1 cellular context compared by ENCODE assay signal in genomic region chr12:7093892-7094291, GRCh38.
TF ChIP-seq lines count a peak whose summit lies in the region.

No MANE protein-coding gene starts in this region.

TF ChIP-seq in HepG2, 621 proteins besides CTCF, POLR2A, EP300 and RAD21:
- TF ChIP-seq MAX (IDR thresholded peaks at IDR 0.05) (no peak), ZNF598 (CRISPR knock-in tag; IDR thresholded peaks at IDR 0.05; ENCODE audit: borderline replicate concordance) (no peak), MTA3 (CRISPR knock-in tag; IDR thresholded peaks at IDR 0.05) (no peak), KDM2A (CRISPR knock-in tag; IDR thresholded peaks at IDR 0.05; ENCODE audit: borderline replicate concordance, low read depth) (peak; percentile 68; the same call in 1 of the 2 replicates), BCL3 (CRISPR knock-in tag; IDR thresholded peaks at IDR 0.05) (no peak), ZNF230 (CRISPR knock-in tag; IDR thresholded peaks at IDR 0.05) (no peak), ZNF263 (CRISPR knock-in tag; IDR thresholded peaks at IDR 0.05) (no peak), ARNT (IDR thresholded peaks at IDR 0.05) (no peak), AGO1 (IDR thresholded peaks at IDR 0.05; ENCODE audit: low read depth, low read length, poor library complexity, severe bottlenecking) (peak; percentile 17), PAX8 (CRISPR knock-in tag; IDR thresholded peaks at IDR 0.05; ENCODE audit: borderline replicate concordance) (no peak), CCAR2 (optimal IDR thresholded peaks at IDR 0.05; ENCODE audit: low read depth, low read length) (no peak), RARA (CRISPR knock-in tag; IDR thresholded peaks at IDR 0.05) (peak; percentile 19; the same call in 1 of the 2 replicates), ZFP91 (CRISPR knock-in tag; IDR thresholded peaks at IDR 0.05; ENCODE audit: borderline replicate concordance) (no peak), CEBPG (CRISPR knock-in tag; IDR thresholded peaks at IDR 0.05) (peak; percentile 67), STAG1 (CRISPR knock-in tag; IDR thresholded peaks at IDR 0.05) (no peak), ATF2 (CRISPR knock-in tag; IDR thresholded peaks at IDR 0.05) (no peak), DZIP1 (CRISPR knock-in tag; IDR thresholded peaks at IDR 0.05) (no peak), PREB (CRISPR knock-in tag; IDR thresholded peaks at IDR 0.05) (no peak), ZNF562 (CRISPR knock-in tag; IDR thresholded peaks at IDR 0.05; ENCODE audit: borderline replicate concordance) (no peak), EEA1 (CRISPR knock-in tag; IDR thresholded peaks at IDR 0.05; ENCODE audit: borderline replicate concordance) (no peak), ATM (IDR thresholded peaks at IDR 0.05; ENCODE audit: borderline replicate concordance) (no peak), RBM22 (optimal IDR thresholded peaks at IDR 0.05; ENCODE audit: low read length) (peak; percentile 15), RARG (CRISPR knock-in tag; IDR thresholded peaks at IDR 0.05; ENCODE audit: low read depth) (no peak), MXD4 (CRISPR knock-in tag; IDR thresholded peaks at IDR 0.05) (no peak), MEIS1 (CRISPR knock-in tag; IDR thresholded peaks at IDR 0.05; ENCODE audit: borderline replicate concordance) (no peak), ZNF792 (CRISPR knock-in tag; IDR thresholded peaks at IDR 0.05) (no peak), PITX1 (CRISPR knock-in tag; IDR thresholded peaks at IDR 0.05) (no peak), ZNF570 (CRISPR knock-in tag; IDR thresholded peaks at IDR 0.05; ENCODE audit: borderline replicate concordance) (no peak), TEAD3 (CRISPR knock-in tag; optimal IDR thresholded peaks at IDR 0.05; ENCODE audit: borderline replicate concordance) (no peak), SMYD3 (CRISPR knock-in tag; IDR thresholded peaks at IDR 0.05) (no peak), SOX5 (CRISPR knock-in tag; IDR thresholded peaks at IDR 0.05; ENCODE audit: borderline replicate concordance) (no peak), CEBPB (IDR thresholded peaks at IDR 0.05; ENCODE audit: borderline replicate concordance, low read depth, low read length) (peak; percentile 78; the same call in 1 of the 2 replicates), ZEB1 (IDR thresholded peaks at IDR 0.05; ENCODE audit: insufficient replicate concordance, low read depth) (no peak), ZSCAN9 (CRISPR knock-in tag; IDR thresholded peaks at IDR 0.05; ENCODE audit: borderline replicate concordance) (no peak), TFDP1 (CRISPR knock-in tag; IDR thresholded peaks at IDR 0.05; ENCODE audit: borderline replicate concordance) (no peak), POLR2G (IDR thresholded peaks at IDR 0.05; ENCODE audit: low read depth, low read length) (peak; percentile 45)
TF ChIP-seq in HepG2: peak in this region for 7.
